Comparison of ENCODE assay signal across 27 cellular contexts in genomic region chr7:36878288-36878687, GRCh38.
"Had no signal": no experiment of that assay in that cellular context is flagged by ENCODE, and none has a peak within 500 bp of the region (broad histone marks: within the 10 kb centered on the region; RNA-seq: fewer than 3 reads in every experiment).

No MANE protein-coding gene starts in this region.

- H3K27me3 ChIP-seq: colonic mucosa, esophagus squamous epithelium, gastrocnemius medialis, heart left ventricle, hepatocyte had no signal

- H3K4me1 ChIP-seq: colonic mucosa, gastrocnemius medialis, heart left ventricle, left ventricle myocardium inferior, lower lobe of right lung had no signal

- ATAC-seq: effector memory CD8-positive, alpha-beta T cell; esophagus mucosa; gastrocnemius medialis; heart left ventricle; left colon; lower lobe of right lung; mucosa of descending colon had no signal

- H3K27me3 Mint-ChIP-seq: dendritic cell treated with granulocyte-macrophage colony-stimulating factor and Interleukin-4, amounts not matched to agents 40 ng/mL and 50 ng/mL, for 4 days; effector memory CD8-positive, alpha-beta T cell had no signal

- H3K36me3 Mint-ChIP-seq: mesothelial cell of epicardium had no signal

- H3K9me3 ChIP-seq: colonic mucosa, esophagus squamous epithelium, gastrocnemius medialis, heart left ventricle, left ventricle myocardium inferior, lower lobe of right lung, mucosa of descending colon had no signal

- H3K27ac ChIP-seq: colonic mucosa, epithelial cell of prostate, esophagus squamous epithelium, gastrocnemius medialis, heart left ventricle, hepatocyte, left ventricle myocardium inferior, lower lobe of right lung had no signal

- DNase-seq: colonic mucosa; cortex of kidney; effector CD8-positive, alpha-beta T cell; effector memory CD8-positive, alpha-beta T cell; endodermal cell; erythroblast; esophagus squamous epithelium; foreskin fibroblast; foreskin melanocyte; gastrocnemius medialis; heart left ventricle; hypothalamus; immature natural killer cell; islet precursor cell; kidney; kidney glomerular epithelial cell; left colon; left ventricle myocardium inferior; lower lobe of right lung; mesenchymal stem cell; mucosa of descending colon had no signal

- H3K9me3 Mint-ChIP-seq: dendritic cell treated with granulocyte-macrophage colony-stimulating factor and Interleukin-4, amounts not matched to agents 40 ng/mL and 50 ng/mL, for 4 days; effector memory CD8-positive, alpha-beta T cell; endodermal cell; immature natural killer cell; mesothelial cell of epicardium had no signal

- H3K4me3 Mint-ChIP-seq: dendritic cell treated with granulocyte-macrophage colony-stimulating factor and Interleukin-4, amounts not matched to agents 40 ng/mL and 50 ng/mL, for 4 days; effector memory CD8-positive, alpha-beta T cell; endodermal cell; immature natural killer cell; mesothelial cell of epicardium had no signal

- FAIRE-seq: endometrium, kidney had no signal

- H3K4me3 ChIP-seq: colonic mucosa, esophagus squamous epithelium, gastrocnemius medialis, heart left ventricle, hepatocyte, left ventricle myocardium inferior, lower lobe of right lung, mucosa of descending colon had no signal

- H3K27ac Mint-ChIP-seq: dendritic cell treated with granulocyte-macrophage colony-stimulating factor and Interleukin-4, amounts not matched to agents 40 ng/mL and 50 ng/mL, for 4 days; endodermal cell; mesothelial cell of epicardium had no signal

- H3K36me3 ChIP-seq: colonic mucosa, gastrocnemius medialis had no signal
